In the genomic region with DNA sequence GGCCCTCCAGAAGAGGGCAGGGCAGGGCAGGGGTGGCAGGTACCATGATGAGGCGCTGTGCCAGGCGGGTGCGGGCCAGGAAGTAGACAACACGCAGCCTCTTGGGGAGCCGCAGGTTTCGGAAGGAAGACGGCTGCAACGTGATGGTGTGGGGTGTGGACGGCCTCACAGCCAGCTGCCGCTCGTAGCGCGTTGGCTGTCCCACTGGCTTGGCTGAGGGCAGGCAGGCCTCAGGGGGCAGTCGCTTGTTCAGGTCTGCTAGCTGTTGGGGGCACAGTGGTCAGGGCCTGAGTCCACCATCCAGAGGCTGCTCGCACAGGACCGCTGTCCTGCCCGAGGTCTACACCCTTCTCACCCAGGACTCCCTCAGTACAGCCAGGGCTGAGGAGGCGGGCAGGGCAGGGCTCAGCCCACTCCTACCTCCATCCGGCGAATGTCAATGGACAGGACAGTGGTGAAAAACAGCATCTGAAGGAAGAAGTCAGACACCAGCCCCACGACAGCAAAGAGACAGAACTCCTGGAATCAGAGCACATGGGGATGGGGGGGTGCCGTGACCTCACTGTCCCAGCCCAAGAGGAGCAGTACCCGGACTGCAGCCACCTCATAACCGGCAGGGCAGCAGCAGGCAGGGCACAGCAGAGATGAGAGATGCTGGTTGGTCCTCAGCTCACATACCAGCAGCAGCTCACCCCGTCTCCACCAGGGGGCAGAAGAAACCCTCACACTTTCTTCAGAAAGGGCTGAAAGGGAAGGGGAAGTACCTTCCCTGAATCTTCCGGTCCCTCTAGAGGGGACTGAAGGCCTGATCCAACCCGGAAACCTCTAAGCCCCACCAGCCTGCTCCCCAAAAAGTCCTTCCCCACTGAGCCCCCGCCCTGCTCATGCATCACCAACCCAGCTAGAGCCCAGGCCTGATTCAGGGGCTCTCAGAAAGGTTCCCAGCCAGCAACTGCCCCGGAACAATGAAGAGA, we compare ENCODE assay signal across 8 cellular contexts. TPM values are rescaled to one million over a fixed set of nuclear protein-coding genes. Genes with fewer than 3 reads are reported as not detected.
DNase-seq lines count a peak whose midpoint lies in the region; ATAC-seq and TF ChIP-seq lines count a peak whose summit lies in the region.

No MANE protein-coding gene starts in this region.

- CTCF ChIA-PET in PC-3 (lab: Charles Lee): interaction anchor here (0.6 to 1.2 kb wide), 6 partner anchors 12 to 425 kb away, joined by 3 to 4 read pairs (median 3); a partner anchor contains a TSS

- DNase-seq in CD4-positive, CD25-positive, alpha-beta regulatory T cell: peak; percentile 78 to 93 (median 86)
- DNase-seq in HUDEP-2 (lab: John Stamatoyannopoulos, UW; ENCODE audit: unreplicated experiment in 76 of 76): peak in 73 of 76 experiments; percentile 48 to 92 (median 80)
- DNase-seq in PC-3: peak; percentile 96
- DNase-seq in activated T-cell treated with anti-CD3 and anti-CD28 coated beads, Interleukin-2, amount 50 U/mL, for 48 hours: peak; percentile 95 to 97
- DNase-seq in fibroblast of lung (ENCODE audit: low read depth in 2 of 2): peak; percentile 74 to 87
- DNase-seq in natural killer cell: peak; percentile 80
- peak; percentile 87 for DNase-seq in stimulated activated naive B cell treated with anti-CD40 and anti-IgM and Interleukin-4, amounts not matched to agents 10 μg/mL and 1 μg/mL and 100 μg/mL, for 72 hours

- TF ChIP-seq CTCF in PC-3 (conservative IDR thresholded peaks at IDR 0.05; ENCODE audit: low read depth, low read length) (peak; percentile 93), fibroblast of lung (conservative IDR thresholded peaks at IDR 0.05 in 1 of 2, IDR thresholded peaks at IDR 0.05 in 1 of 2; ENCODE audit: low read depth in 1 of 2, low read length in 2 of 2) (peak; percentile 93 to 98), natural killer cell (IDR thresholded peaks at IDR 0.05) (peak; percentile 85)

- H3K36me3 Mint-ChIP-seq in CD4-positive, CD25-positive, alpha-beta regulatory T cell: peaks cover 15% of the 10 kb centered on the region
- no peaks in the 10 kb centered on the region for H3K36me3 Mint-ChIP-seq in natural killer cell
- H3K36me3 Mint-ChIP-seq in stimulated activated naive B cell treated with anti-CD40 and anti-IgM and Interleukin-4, amounts not matched to agents 10 μg/mL and 1 μg/mL and 100 μg/mL, for 72 hours: peaks cover 40 to 54% of the 10 kb centered on the region in 2 donors

- H3K4me1 ChIP-seq in CD4-positive, CD25-positive, alpha-beta regulatory T cell (ENCODE audit: control insufficient read depth, insufficient read depth, low read length, poor library complexity, severe bottlenecking): peaks cover 12% of the 10 kb centered on the region
- H3K4me1 ChIP-seq in PC-3 (ENCODE audit: insufficient read depth, low read length): no peaks in the 10 kb centered on the region
- no peaks in the 10 kb centered on the region for H3K4me1 ChIP-seq in fibroblast of lung (ENCODE audit: control insufficient read depth, extremely low read depth, insufficient read depth, low read length)

- intact Hi-C loops in PC-3 (cut with micrococcal nuclease): loop anchor here (1.0 kb wide), 3 partner anchors 56 to 369 kb away; a partner anchor contains a TSS
- intact Hi-C loops in natural killer cell (cut with micrococcal nuclease): loop anchor here (1.0 kb wide), 3 partner anchors 56 to 369 kb away; a partner anchor contains a TSS

- peak overlapping the region; percentile 98 to 100 (median 99) for H3K27ac Mint-ChIP-seq in CD4-positive, CD25-positive, alpha-beta regulatory T cell
- H3K27ac Mint-ChIP-seq in natural killer cell: peak overlapping the region; percentile 86 to 91
- peak overlapping the region; percentile 98 for H3K27ac Mint-ChIP-seq in stimulated activated naive B cell treated with anti-CD40 and anti-IgM and Interleukin-4, amounts not matched to agents 10 μg/mL and 1 μg/mL and 100 μg/mL, for 72 hours

- H2AFZ ChIP-seq in PC-3 (ENCODE audit: low read length) (peak overlapping the region; percentile 31; the same call in 1 of the 2 replicates), fibroblast of lung (ENCODE audit: low read length) (no peak overlapping the region)

- H4K20me1 ChIP-seq in PC-3 (ENCODE audit: low read length) (no peaks in the 10 kb centered on the region), fibroblast of lung (ENCODE audit: control insufficient read depth, extremely low read depth, insufficient read depth, low read length) (no peaks in the 10 kb centered on the region)

- no peaks in the 10 kb centered on the region for H3K27me3 Mint-ChIP-seq in CD4-positive, CD25-positive, alpha-beta regulatory T cell
- H3K27me3 Mint-ChIP-seq in natural killer cell (ENCODE audit: low read depth in 2 of 2): no peaks in the 10 kb centered on the region
- H3K27me3 Mint-ChIP-seq in stimulated activated naive B cell treated with anti-CD40 and anti-IgM and Interleukin-4, amounts not matched to agents 10 μg/mL and 1 μg/mL and 100 μg/mL, for 72 hours: no peaks in the 10 kb centered on the region

- H3K9me3 Mint-ChIP-seq in CD4-positive, CD25-positive, alpha-beta regulatory T cell: peaks cover 0 to 2% (median 0%) of the 10 kb centered on the region in 7 donors
- H3K9me3 Mint-ChIP-seq in natural killer cell: no peaks in the 10 kb centered on the region
- no peaks in the 10 kb centered on the region for H3K9me3 Mint-ChIP-seq in stimulated activated naive B cell treated with anti-CD40 and anti-IgM and Interleukin-4, amounts not matched to agents 10 μg/mL and 1 μg/mL and 100 μg/mL, for 72 hours

- H3K27ac ChIP-seq in CD4-positive, CD25-positive, alpha-beta regulatory T cell (ENCODE audit: insufficient read depth, low read length, poor library complexity, severe bottlenecking): peak overlapping the region; percentile 80
- H3K27ac ChIP-seq in PC-3 (ENCODE audit: low read length) (no peak overlapping the region), fibroblast of lung (ENCODE audit: insufficient read depth, low read length) (no peak overlapping the region)

- peaks cover 37% of the 10 kb centered on the region for H3K36me3 ChIP-seq in CD4-positive, CD25-positive, alpha-beta regulatory T cell (ENCODE audit: control insufficient read depth, insufficient read depth, low read length)
- H3K36me3 ChIP-seq in PC-3 (ENCODE audit: low read depth, low read length) (no peaks in the 10 kb centered on the region; the same call in 1 of the 2 replicates), fibroblast of lung (ENCODE audit: control insufficient read depth, insufficient read depth, low read length) (peaks cover 11% of the 10 kb centered on the region)

- H3K27me3 ChIP-seq in CD4-positive, CD25-positive, alpha-beta regulatory T cell (ENCODE audit: control insufficient read depth, insufficient read depth, low read length): no peaks in the 10 kb centered on the region
- H3K27me3 ChIP-seq in PC-3 (ENCODE audit: low read length) (no peaks in the 10 kb centered on the region), fibroblast of lung (ENCODE audit: control insufficient read depth, insufficient read depth, low read length) (no peaks in the 10 kb centered on the region)

- peaks cover 4 to 17% (median 9%) of the 10 kb centered on the region in 4 donors for H3K4me1 Mint-ChIP-seq in CD4-positive, CD25-positive, alpha-beta regulatory T cell
- H3K4me1 Mint-ChIP-seq in natural killer cell: peaks cover 14 to 30% of the 10 kb centered on the region in 2 donors
- peaks cover 19 to 45% of the 10 kb centered on the region in 2 donors for H3K4me1 Mint-ChIP-seq in stimulated activated naive B cell treated with anti-CD40 and anti-IgM and Interleukin-4, amounts not matched to agents 10 μg/mL and 1 μg/mL and 100 μg/mL, for 72 hours

- POLR2A ChIA-PET in PC-3 (lab: Charles Lee; ENCODE audit: unreplicated experiment): interaction anchor here (0.6 to 0.7 kb wide), 2 partner anchors 320 to 339 kb away, joined by 3 read pairs; no protein-coding TSS in a partner anchor

- ATAC-seq in CD4-positive, CD25-positive, alpha-beta regulatory T cell (ENCODE audit: low read depth in 2 of 2): peak; percentile 93 to 95
- ATAC-seq in GM19452 (IDR thresholded peaks at IDR 0.05; ENCODE audit: unreplicated experiment) (peak; percentile 72), PC-3 (peak; percentile 84), natural killer cell (peak; percentile 94 to 99 (median 96))
- ATAC-seq in stimulated activated naive B cell treated with anti-CD40 and anti-IgM and Interleukin-4, amounts not matched to agents 10 μg/mL and 1 μg/mL and 100 μg/mL, for 72 hours (replicated peaks): peak; percentile 91

- H3F3A ChIP-seq in PC-3 (ENCODE audit: low read length, unreplicated experiment): no peaks in the 10 kb centered on the region

- peak overlapping the region in 3 of 4 donors; percentile 75 to 85 (median 78) for H3K4me3 Mint-ChIP-seq in CD4-positive, CD25-positive, alpha-beta regulatory T cell
- peak overlapping the region; percentile 47 for H3K4me3 Mint-ChIP-seq in natural killer cell
- peak overlapping the region; percentile 67 to 69 for H3K4me3 Mint-ChIP-seq in stimulated activated naive B cell treated with anti-CD40 and anti-IgM and Interleukin-4, amounts not matched to agents 10 μg/mL and 1 μg/mL and 100 μg/mL, for 72 hours

- no TSS peak for BruUV-seq in PC-3 (replicated peaks; lab: Mats Ljungman, UMichigan)

- H3K79me2 ChIP-seq in PC-3 (ENCODE audit: low read length) (no peaks in the 10 kb centered on the region), fibroblast of lung (ENCODE audit: control insufficient read depth, insufficient read depth, low read length) (no peaks in the 10 kb centered on the region)

- H3K9me2 ChIP-seq in PC-3 (replicated peaks; ENCODE audit: low read length): no peaks in the 10 kb centered on the region

- no peaks in the 10 kb centered on the region for H3K9me3 ChIP-seq in CD4-positive, CD25-positive, alpha-beta regulatory T cell (ENCODE audit: control insufficient read depth in 2 of 2, low read length in 2 of 2)
- H3K9me3 ChIP-seq in PC-3 (ENCODE audit: low read length): no peaks in the 10 kb centered on the region
- no peaks in the 10 kb centered on the region for H3K9me3 ChIP-seq in fibroblast of lung (ENCODE audit: control insufficient read depth, insufficient read depth, low read depth, low read length)

- H3K4me3 ChIP-seq in CD4-positive, CD25-positive, alpha-beta regulatory T cell (ENCODE audit: low read depth, low read length): peak overlapping the region; percentile 9
- H3K4me3 ChIP-seq in PC-3 (ENCODE audit: low read length) (no peak overlapping the region), fibroblast of lung (replicated peaks in 1 of 4; ENCODE audit: control extremely low read depth in 1 of 4, insufficient read depth in 1 of 4, low read depth in 3 of 4, low read length in 4 of 4) (no peak overlapping the region)

- H3K9ac ChIP-seq in PC-3 (ENCODE audit: low read length) (peak overlapping the region; percentile 24; the same call in 1 of the 2 replicates), fibroblast of lung (ENCODE audit: insufficient read depth, low read length) (no peak overlapping the region)

- H3K4me2 ChIP-seq in PC-3 (ENCODE audit: low read length) (no peak overlapping the region), fibroblast of lung (ENCODE audit: extremely low read depth, insufficient read depth, low read length) (no peak overlapping the region)

RNA-seq across cellular contexts. Expression of a gene that starts 40.0 kb away (rescaled TPM):
- total RNA-seq in CD4-positive, CD25-positive, alpha-beta regulatory T cell: 54.2 TPM
- 1 to 10 TPM; 1.0 to 4.3 (median 2.2) TPM for polyA plus RNA-seq in CD4-positive, CD25-positive, alpha-beta regulatory T cell
- total RNA-seq in PC-3 (2014; rRNA removed) (22.3 and 28.7 TPM in 2 replicates), fibroblast of lung (11.6 and 19.7 TPM in 2 replicates), natural killer cell (10 to 100 TPM; 49.3 to 73.6 (median 52.0) TPM)
- 1.5 and 2.7 TPM in 2 replicates for polyA plus RNA-seq in fibroblast of lung
- 27.4 and 30.1 TPM in 2 replicates for polyA plus RNA-seq in fibroblast of lung (2012)
- 38.7 and 46.1 TPM in 2 replicates for polyA minus RNA-seq in fibroblast of lung (ENCODE audit: low replicate concordance)

RNA-seq across cellular contexts. Expression of a gene that starts 54.9 kb away (rescaled TPM):
- 92.4 TPM for total RNA-seq in CD4-positive, CD25-positive, alpha-beta regulatory T cell
- polyA plus RNA-seq in CD4-positive, CD25-positive, alpha-beta regulatory T cell: 10 to 100 TPM; 43.2 to 47.9 (median 45.8) TPM
- total RNA-seq in PC-3 (2014; rRNA removed) (84.7 and 95.6 TPM in 2 replicates), fibroblast of lung (51.6 and 67.7 TPM in 2 replicates), natural killer cell (100 to 1,000 TPM in 1 of 3 donors, 10 to 100 TPM in 2; 63.9 to 104 (median 82.7) TPM)
- polyA plus RNA-seq in fibroblast of lung: 13.6 and 16.7 TPM in 2 replicates
- 29.2 and 35.7 TPM in 2 replicates for polyA plus RNA-seq in fibroblast of lung (2012)
- 162 and 170 TPM in 2 replicates for polyA minus RNA-seq in fibroblast of lung (ENCODE audit: low replicate concordance)
